Comparison of ENCODE assay signal across 7 cellular contexts in genomic region chr6:57358319-57358718, GRCh38. TPM values are rescaled to one million over a fixed set of nuclear protein-coding genes. Genes with fewer than 3 reads are reported as not detected.
A peak's percentile ranks its signal among the peaks of the same experiment; 100 is the strongest.
DNase-seq lines count a peak whose midpoint lies in the region; ATAC-seq, FAIRE-seq and TF ChIP-seq lines count a peak whose summit lies in the region.
"Not testable (repeated sequence)": the region's sequence is repeated elsewhere in the genome, so short reads cannot be mapped to it uniquely, and the experiment has no call there.

No MANE protein-coding gene starts in this region.

- H3K4me3 ChIP-seq in CD8-positive, alpha-beta T cell (ENCODE audit: low read depth, low read length); GM12865 (ENCODE audit: low read depth, low read length); GM12878: not testable (repeated sequence)

- not testable (repeated sequence) for TF ChIP-seq POLR2A in GM12878 (IDR thresholded peaks at IDR 0.05; ENCODE audit: low read depth, low read length)

- TF ChIP-seq RAD21 in GM12878 (IDR thresholded peaks at IDR 0.05; ENCODE audit: insufficient read depth, low read depth, low read length), result not testable (repeated sequence)

- H3K36me3 Mint-ChIP-seq in CD8-positive, alpha-beta T cell, result not testable (repeated sequence)
- peaks cover 0 to 12% (median 0%) of the 10 kb centered on the region in 3 donors for H3K36me3 Mint-ChIP-seq in immature natural killer cell

- in situ Hi-C loops in GM12878 (cut with MboI), result not testable (repeated sequence)

- H3K27me3 Mint-ChIP-seq in CD8-positive, alpha-beta T cell (ENCODE audit: low read depth); immature natural killer cell (ENCODE audit: low read depth in 3 of 3): not testable (repeated sequence)

- H2AFZ ChIP-seq in GM12878 (ENCODE audit: control insufficient read depth, low read depth, low read length), result not testable (repeated sequence)

- not testable (repeated sequence) for H3K27ac ChIP-seq in CD8-positive, alpha-beta T cell (ENCODE audit: low read depth, low read length); GM12878 (ENCODE audit: control insufficient read depth, insufficient read depth)
- H3K27ac ChIP-seq in KOPT-K1 (ENCODE audit: low read depth, low read length, poor library complexity, severe bottlenecking), result peak overlapping the region; percentile 54

- BruUV-seq in GM12878 (replicated peaks; lab: Mats Ljungman, UMichigan), result not testable (repeated sequence)

- H3K4me1 Mint-ChIP-seq in CD8-positive, alpha-beta T cell (ENCODE audit: low read depth), result peaks cover 15% of the 10 kb centered on the region
- peaks cover 12 to 20% of the 10 kb centered on the region in 2 donors for H3K4me1 Mint-ChIP-seq in immature natural killer cell

- H3K4me2 ChIP-seq in GM12878 (ENCODE audit: control insufficient read depth, insufficient read depth), result not testable (repeated sequence)

- POLR2A ChIA-PET in CD8-positive, alpha-beta T cell (lab: Charles Lee); GM12878 (lab: Charles Lee): not testable (repeated sequence)

- intact Hi-C loops in CD8-positive, alpha-beta T cell (cut with DNase I, micrococcal nuclease); GM12878 (cut with micrococcal nuclease; ENCODE audit: unreplicated experiment): not testable (repeated sequence)

- H4K20me1 ChIP-seq in GM12878 (ENCODE audit: control insufficient read depth, insufficient read depth), result not testable (repeated sequence)

- H3K36me3 ChIP-seq in CD8-positive, alpha-beta T cell (ENCODE audit: insufficient read depth, low read length); KOPT-K1 (ENCODE audit: insufficient read depth, low read length); GM12878 (ENCODE audit: control insufficient read depth in 2 of 2, insufficient read depth in 2 of 2, low read length in 1 of 2): not testable (repeated sequence)

- DNase-seq in CD8-positive, alpha-beta T cell; GM12878 (ENCODE audit: low read depth, low spot score); immature natural killer cell: not testable (repeated sequence)
- peak; percentile 6 for DNase-seq in GM12865 (ENCODE audit: low read depth)

- H3K27ac Mint-ChIP-seq in CD8-positive, alpha-beta T cell, result not testable (repeated sequence)
- H3K27ac Mint-ChIP-seq in immature natural killer cell, result peak overlapping the region in 3 of 6 donors; percentile 1 to 67 (median 51)

- H3K9ac ChIP-seq in GM12878 (ENCODE audit: control insufficient read depth, insufficient read depth, low read length), result not testable (repeated sequence)

- H3K79me2 ChIP-seq in GM12878 (ENCODE audit: control insufficient read depth, insufficient read depth, low read length), result not testable (repeated sequence)

- SMC1A ChIA-PET in GM12878 (lab: Charles Lee; ENCODE audit: uncharacterized antibody, unreplicated experiment), result not testable (repeated sequence)

- not testable (repeated sequence) for TF ChIP-seq CTCF in CD8-positive, alpha-beta T cell (IDR thresholded peaks at IDR 0.05); GM12865 (IDR thresholded peaks at IDR 0.05; ENCODE audit: insufficient read depth, low read depth, low read length, missing control alignments); GM12878 (IDR thresholded peaks at IDR 0.05 in 2 of 3, conservative IDR thresholded peaks at IDR 0.05 in 1 of 3; ENCODE audit: control insufficient read depth in 2 of 3, extremely low read depth in 1 of 3, insufficient read depth in 1 of 3, low read depth in 3 of 3, low read length in 3 of 3)

- not testable (repeated sequence) for ATAC-seq in CD8-positive, alpha-beta T cell
- ATAC-seq in GM18867 (IDR thresholded peaks at IDR 0.05; ENCODE audit: unreplicated experiment) (peak; percentile 73), HG02678 (IDR thresholded peaks at IDR 0.05; ENCODE audit: unreplicated experiment) (peak; percentile 53), GM12878 (peak; percentile 46; the same call in 2 of the 3 replicates)

- H3K27me3 ChIP-seq in CD8-positive, alpha-beta T cell (ENCODE audit: insufficient read depth, low read length); GM12878 (replicated peaks in 1 of 2; ENCODE audit: control insufficient read depth in 2 of 2, insufficient read depth in 2 of 2, low read length in 1 of 2): not testable (repeated sequence)

- CTCF ChIA-PET in CD8-positive, alpha-beta T cell (lab: Charles Lee); GM12878 (lab: Yijun Ruan, JAX): not testable (repeated sequence)

- H3K9me3 ChIP-seq in CD8-positive, alpha-beta T cell (ENCODE audit: low read length); KOPT-K1 (ENCODE audit: insufficient read depth, low read length, poor library complexity, severe bottlenecking); GM12878 (replicated peaks; ENCODE audit: control insufficient read depth, insufficient read depth, low read length): not testable (repeated sequence)

- H3K4me3 Mint-ChIP-seq in CD8-positive, alpha-beta T cell, result peak overlapping the region; percentile 11
- H3K4me3 Mint-ChIP-seq in immature natural killer cell, result peak overlapping the region in 4 of 5 donors; percentile 4 to 53 (median 22)

- H3K9me3 Mint-ChIP-seq in CD8-positive, alpha-beta T cell; immature natural killer cell: not testable (repeated sequence)

- H3K4me1 ChIP-seq in CD8-positive, alpha-beta T cell (ENCODE audit: insufficient read depth, low read length); GM12878 (ENCODE audit: control insufficient read depth, insufficient read depth, low read length): not testable (repeated sequence)

- not testable (repeated sequence) for TF ChIP-seq EP300 in GM12878 (IDR thresholded peaks at IDR 0.05; ENCODE audit: borderline replicate concordance in 1 of 2, control insufficient read depth in 1 of 2, low read depth in 2 of 2, low read length in 2 of 2)

- FAIRE-seq in GM12878 (lab: Jason Lieb, UNC), result not testable (repeated sequence)

- RAD21 ChIA-PET in GM12878 (lab: Charles Lee; ENCODE audit: unreplicated experiment), result not testable (repeated sequence)

RNA-seq across cellular contexts. Expression of gene PRIM2, which starts 40.9 kb away (rescaled TPM):
- 10 to 100 TPM in 1 of 2 experiments, 1 to 10 TPM in 1; 8.0 to 10.5 TPM for total RNA-seq in CD8-positive, alpha-beta T cell
- 96.1 and 98.4 TPM in 2 replicates for total RNA-seq in GM12878 (2013; cell fraction: nucleolus; rRNA removed)
- total RNA-seq in GM12878 (2014; rRNA removed) (31.1 and 37.9 TPM in 2 replicates), GM12878 (2014; rRNA removed; fragmentation: Illumina TruSeq; extraction: Trizol) (38.6 and 40.1 TPM in 2 replicates), GM12878 (2021) (23.1 and 25.0 TPM in 2 replicates)
- polyA plus RNA-seq in GM12878 (2011; ENCODE audit: low read depth), result 13.4 TPM
- polyA plus RNA-seq in GM12878 (2011; rRNA removed) (24.6 and 37.0 TPM in 2 replicates), GM12878 (2014; fragmentation: Illumina TruSeq; extraction: Trizol) (26.7 and 33.1 TPM in 2 replicates), GM12878 (2014; fragmentation: Nextera tagmentation; extraction: Ambion mirVana) (10 to 100 TPM; 13.2 to 18.6 TPM), GM12878 (2014; rRNA removed) (15.2 and 17.7 TPM in 2 replicates), GM12878 (2016; fragmentation: Nextera tagmentation; extraction: Ambion mirVana) (10 to 100 TPM; 25.2 to 26.5 TPM), immature natural killer cell (10 to 100 TPM in 1 of 3 donors, 1 to 10 TPM in 2; 2.6 to 15.2 (median 7.7) TPM)
- 11.7 and 16.1 TPM in 2 replicates for polyA plus RNA-seq in GM12878 (2011; cell fraction: cytosol; rRNA removed)
- 11.6 and 17.2 TPM in 2 replicates for polyA plus RNA-seq in GM12878 (2011; cell fraction: nucleus; rRNA removed)
- 10.9 and 14.0 TPM in 2 replicates for polyA plus RNA-seq in GM12878 (2012)
- polyA minus RNA-seq in GM12878 (2011; rRNA and poly(A)+ RNA removed), result 42.6 and 44.5 TPM in 2 replicates
- 14.2 and 17.9 TPM in 2 replicates for polyA minus RNA-seq in GM12878 (2011; cell fraction: cytosol; rRNA and poly(A)+ RNA removed)
- 47.8 and 80.0 TPM in 2 replicates for polyA minus RNA-seq in GM12878 (2011; cell fraction: nucleus; rRNA and poly(A)+ RNA removed)
